Comparison of ENCODE assay signal across 1 cellular context in the genomic region with DNA sequence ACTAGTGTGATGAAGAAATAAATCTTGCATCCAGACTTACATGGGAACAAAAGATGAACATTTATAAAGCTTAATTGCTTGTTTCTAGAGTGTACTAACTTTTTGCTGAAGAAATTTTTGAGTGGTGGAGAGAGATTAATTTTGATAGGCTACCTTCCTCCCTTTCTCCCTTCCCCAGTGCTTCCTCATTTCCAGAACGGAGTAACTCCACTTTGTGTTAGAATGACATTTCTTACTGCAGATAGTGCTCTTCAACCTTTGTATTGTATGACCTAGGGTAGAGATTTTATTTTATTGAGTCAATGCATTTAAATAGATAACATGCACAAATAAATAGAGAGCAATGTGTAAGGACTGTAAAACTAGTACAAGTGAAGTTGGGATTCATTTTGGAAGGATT.
TF ChIP-seq lines count a peak whose summit lies in the region.

No MANE protein-coding gene starts in this region.

TF ChIP-seq in A549, 52 proteins besides CTCF, POLR2A, EP300 and RAD21 (continued from another document):
- TF ChIP-seq, protein P1, sequence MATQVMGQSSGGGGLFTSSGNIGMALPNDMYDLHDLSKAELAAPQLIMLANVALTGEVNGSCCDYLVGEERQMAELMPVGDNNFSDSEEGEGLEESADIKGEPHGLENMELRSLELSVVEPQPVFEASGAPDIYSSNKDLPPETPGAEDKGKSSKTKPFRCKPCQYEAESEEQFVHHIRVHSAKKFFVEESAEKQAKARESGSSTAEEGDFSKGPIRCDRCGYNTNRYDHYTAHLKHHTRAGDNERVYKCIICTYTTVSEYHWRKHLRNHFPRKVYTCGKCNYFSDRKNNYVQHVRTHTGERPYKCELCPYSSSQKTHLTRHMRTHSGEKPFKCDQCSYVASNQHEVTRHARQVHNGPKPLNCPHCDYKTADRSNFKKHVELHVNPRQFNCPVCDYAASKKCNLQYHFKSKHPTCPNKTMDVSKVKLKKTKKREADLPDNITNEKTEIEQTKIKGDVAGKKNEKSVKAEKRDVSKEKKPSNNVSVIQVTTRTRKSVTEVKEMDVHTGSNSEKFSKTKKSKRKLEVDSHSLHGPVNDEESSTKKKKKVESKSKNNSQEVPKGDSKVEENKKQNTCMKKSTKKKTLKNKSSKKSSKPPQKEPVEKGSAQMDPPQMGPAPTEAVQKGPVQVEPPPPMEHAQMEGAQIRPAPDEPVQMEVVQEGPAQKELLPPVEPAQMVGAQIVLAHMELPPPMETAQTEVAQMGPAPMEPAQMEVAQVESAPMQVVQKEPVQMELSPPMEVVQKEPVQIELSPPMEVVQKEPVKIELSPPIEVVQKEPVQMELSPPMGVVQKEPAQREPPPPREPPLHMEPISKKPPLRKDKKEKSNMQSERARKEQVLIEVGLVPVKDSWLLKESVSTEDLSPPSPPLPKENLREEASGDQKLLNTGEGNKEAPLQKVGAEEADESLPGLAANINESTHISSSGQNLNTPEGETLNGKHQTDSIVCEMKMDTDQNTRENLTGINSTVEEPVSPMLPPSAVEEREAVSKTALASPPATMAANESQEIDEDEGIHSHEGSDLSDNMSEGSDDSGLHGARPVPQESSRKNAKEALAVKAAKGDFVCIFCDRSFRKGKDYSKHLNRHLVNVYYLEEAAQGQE (IDR thresholded peaks at IDR 0.05) = no peak
- no peak for TF ChIP-seq FOSB (CRISPR knock-in tag; IDR thresholded peaks at IDR 0.05)
- TF ChIP-seq ZNF302 (CRISPR knock-in tag; IDR thresholded peaks at IDR 0.05) = no peak
- no peak for TF ChIP-seq ZFP36 (IDR thresholded peaks at IDR 0.05; ENCODE audit: borderline replicate concordance, partially characterized antibody)
- no peak for TF ChIP-seq JUN (IDR thresholded peaks at IDR 0.05)
- no peak for TF ChIP-seq CBX2 (IDR thresholded peaks at IDR 0.05; ENCODE audit: borderline replicate concordance, low read depth)
- TF ChIP-seq HDAC2 (IDR thresholded peaks at IDR 0.05) = no peak
- no peak for TF ChIP-seq PHF8 (IDR thresholded peaks at IDR 0.05; ENCODE audit: borderline replicate concordance, low read depth)
